8 cellular contexts compared by ENCODE assay signal in the genomic region with DNA sequence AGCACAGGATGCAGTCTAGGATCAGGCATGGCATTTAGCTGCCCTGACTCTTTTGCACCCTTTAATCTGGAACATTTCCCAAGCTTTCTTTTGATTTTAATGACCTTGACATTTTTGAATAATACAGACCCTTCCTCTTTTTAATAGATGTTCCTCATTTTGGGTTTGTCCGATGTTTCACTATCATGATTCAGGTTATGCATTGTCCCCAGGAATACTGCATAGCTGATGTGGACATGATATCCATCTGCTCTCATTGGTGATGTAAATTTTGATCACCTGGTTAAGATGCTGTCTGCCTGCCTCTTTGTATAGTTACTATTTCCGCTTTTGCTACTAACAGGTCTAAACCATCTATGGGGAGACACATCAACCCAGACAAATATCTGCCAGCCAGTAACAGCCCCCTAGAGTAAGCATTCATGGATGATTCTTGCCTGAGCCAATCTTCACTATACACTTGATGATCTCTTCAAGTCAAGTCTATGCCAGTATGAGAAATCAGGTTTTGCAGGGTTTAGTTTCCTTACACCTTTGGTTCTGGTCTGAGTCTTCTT. TPM values are rescaled to one million over a fixed set of nuclear protein-coding genes. Genes with fewer than 3 reads are reported as not detected.
A peak's percentile ranks its signal among the peaks of the same experiment; 100 is the strongest.
DNase-seq lines count a peak whose midpoint lies in the region; ATAC-seq and TF ChIP-seq lines count a peak whose summit lies in the region.

No MANE protein-coding gene starts in this region.

- no peak for TF ChIP-seq CTCF in dorsolateral prefrontal cortex (IDR thresholded peaks at IDR 0.05 in 54 of 56, conservative IDR thresholded peaks at IDR 0.05 in 2 of 56; ENCODE audit: low read depth in 1 of 56, partially characterized antibody in 56 of 56)
- no peak for TF ChIP-seq CTCF in gastrocnemius medialis (IDR thresholded peaks at IDR 0.05 in 4 of 5, conservative IDR thresholded peaks at IDR 0.05 in 1 of 5)

- H3K36me3 ChIP-seq in Karpas-422 (ENCODE audit: insufficient read depth, low read length), result no peaks in the 10 kb centered on the region
- no peaks in the 10 kb centered on the region for H3K36me3 ChIP-seq in gastrocnemius medialis

- peak; percentile 84 for DNase-seq in Karpas-422
- DNase-seq in dorsolateral prefrontal cortex, result no peak
- DNase-seq in gastrocnemius medialis, result no peak
- DNase-seq in Kasumi-1 (lab: John Stamatoyannopoulos, UW), result no peak
- no peak for DNase-seq in EL
- no peak for DNase-seq in AG20443 (ENCODE audit: low spot score)

- H3K4me2 ChIP-seq in Karpas-422 (ENCODE audit: low read depth, low read length, poor library complexity, severe bottlenecking), result peak overlapping the region; percentile 99

- peaks cover 53% of the 10 kb centered on the region for H3K4me1 ChIP-seq in Karpas-422 (ENCODE audit: low read length)
- peaks cover 18 to 22% of the 10 kb centered on the region in 2 donors for H3K4me1 ChIP-seq in gastrocnemius medialis

- H3K79me2 ChIP-seq in Karpas-422 (ENCODE audit: low read length), result peaks cover 37% of the 10 kb centered on the region

- no peaks in the 10 kb centered on the region for H3K27me3 ChIP-seq in Karpas-422 (ENCODE audit: low read length)
- H3K27me3 ChIP-seq in dorsolateral prefrontal cortex, result no peaks in the 10 kb centered on the region
- H3K27me3 ChIP-seq in gastrocnemius medialis, result no peaks in the 10 kb centered on the region

- H3K9me2 ChIP-seq in Karpas-422 (replicated peaks; ENCODE audit: insufficient read depth, low read length), result no peaks in the 10 kb centered on the region

- H3K9me3 ChIP-seq in Karpas-422 (ENCODE audit: low read length), result no peaks in the 10 kb centered on the region
- no peaks in the 10 kb centered on the region for H3K9me3 ChIP-seq in gastrocnemius medialis

- intact Hi-C loops in dorsolateral prefrontal cortex (cut with DNase I), result loop anchor here (5.0 kb wide), 3 partner anchors 40 to 85 kb away; partner anchors contain the start of gene ULK4 (in 2 of the 2)
- intact Hi-C loops in gastrocnemius medialis (cut with DNase I; ENCODE audit: low total_unique reads), result loop anchor here (10.0 kb wide), 2 partner anchors 118 to 212 kb away; no protein-coding TSS in a partner anchor

- H3K27ac ChIP-seq in Karpas-422 (ENCODE audit: low read length) (peak overlapping the region; percentile 97), dorsolateral prefrontal cortex (peak overlapping the region in 41 of 59 donors; percentile 18 to 91 (median 83)), gastrocnemius medialis (peak overlapping the region; percentile 76 to 91 (median 86))

- in situ Hi-C loops in gastrocnemius medialis (cut with MboI; ENCODE audit: low sequenced_read_pairs in 4 of 4), result loop anchor here in 3 of 4 donors (5.0 to 25.0 kb wide), 4 partner anchors 80 to 175 kb away; partner anchors contain the start of gene TRAK1 (in 2 of the 3)

- H3K9ac ChIP-seq in Karpas-422 (ENCODE audit: low read length), result peak overlapping the region; percentile 95

- peaks cover 26% of the 10 kb centered on the region for H4K20me1 ChIP-seq in Karpas-422 (ENCODE audit: insufficient read depth, low read depth, low read length)

- H3K4me3 ChIP-seq in Karpas-422 (ENCODE audit: low read length) (peak overlapping the region; percentile 84), dorsolateral prefrontal cortex (peak overlapping the region in 32 of 59 donors; percentile 57 to 98 (median 84)), gastrocnemius medialis (no peak overlapping the region)

- peak overlapping the region; percentile 25; the same call in 1 of the 2 replicates for H2AFZ ChIP-seq in Karpas-422 (ENCODE audit: low read length)

- ATAC-seq in GM18505 (IDR thresholded peaks at IDR 0.05; ENCODE audit: unreplicated experiment), result peak; percentile 28
- peak; percentile 32 for ATAC-seq in GM21619 (IDR thresholded peaks at IDR 0.05; ENCODE audit: unreplicated experiment)
- ATAC-seq in gastrocnemius medialis, result no peak

- TF ChIP-seq POLR2A in GM18505 (IDR thresholded peaks at IDR 0.05; ENCODE audit: borderline replicate concordance, extremely low read depth, insufficient read depth, insufficient read length) (no peak), gastrocnemius medialis (IDR thresholded peaks at IDR 0.05) (no peak)

RNA-seq across cellular contexts. Expression of gene ULK4, which starts 50.6 kb away (rescaled TPM):
- total RNA-seq in Karpas-422 (2014; rRNA removed; shearing (Covaris generic); ENCODE audit: low replicate concordance), result 8.8 and 24.7 TPM in 2 replicates
- total RNA-seq in dorsolateral prefrontal cortex (10 to 100 TPM in 114 of 120 experiments, 1 to 10 TPM in 6; 7.7 to 29.9 (median 14.8) TPM), gastrocnemius medialis (1 to 10 TPM; 2.0 to 3.0 (median 2.3) TPM)

Comparison
In these comparisons a context has a peak if more than half of its experiments do, and no peak if none do; other contexts are left out.
1. ATAC-seq: peak in GM18505 (single experiment) and GM21619 (single experiment); none in gastrocnemius medialis (0 of 2).
2. H3K4me3 ChIP-seq: peak in Karpas-422 (single experiment) and dorsolateral prefrontal cortex (32 of 59); none in gastrocnemius medialis (0 of 4).
3. Peak in every context shown above with its lines, with median percentiles within 50 percentile points of each other: H3K27ac ChIP-seq.